In genomic region chr22:32531228-32531627, GRCh38 we compare ENCODE assay signal across 18 cellular contexts. TPM values are rescaled to one million over a fixed set of nuclear protein-coding genes. Genes with fewer than 3 reads are reported as not detected.
DNase-seq lines count a peak whose midpoint lies in the region; ATAC-seq and TF ChIP-seq lines count a peak whose summit lies in the region.
"Had no signal": no experiment of that assay in that cellular context is flagged by ENCODE, and none has a peak within 500 bp of the region (broad histone marks: within the 10 kb centered on the region; RNA-seq: fewer than 3 reads in every experiment).

No MANE protein-coding gene starts in this region.

- in situ Hi-C loops in GM23248 (cut with MboI), result no loop called here

- H3K36me3 ChIP-seq in GM23248 (ENCODE audit: low read depth) (no peaks in the 10 kb centered on the region), stomach (no peaks in the 10 kb centered on the region)

- H3K4me3 ChIP-seq in GM23248 (no peak overlapping the region), fibroblast of mammary gland (ENCODE audit: control insufficient read depth, low read depth, low read length) (no peak overlapping the region), stomach (no peak overlapping the region)
- H3K4me3 ChIP-seq: PC-9 had no signal

- H3K27me3 Mint-ChIP-seq in mesothelial cell of epicardium (ENCODE audit: low read depth), result peaks cover 4% of the 10 kb centered on the region

- intact Hi-C loops in stomach (cut with DNase I; ENCODE audit: low total_unique reads), result loop anchor here (10.0 kb wide), 2 partner anchors 104 to 264 kb away; no protein-coding TSS in a partner anchor

- peaks cover 29% of the 10 kb centered on the region for H3K4me1 Mint-ChIP-seq in mesothelial cell of epicardium
- H3K4me1 Mint-ChIP-seq: immature natural killer cell had no signal

- 46 to 48% methylated on average over 7 of the region's 7 CpGs for WGBS in GM23248 (ENCODE audit: low coverage in 1 of 2, low lambda C conversion rate in 2 of 2, missing lambda C conversion rate in 2 of 2), 2 experiments
- 56 to 74% (median 69%) methylated on average over 7 of the region's 7 CpGs for WGBS in stomach, 5 donors

- H3K9me3 ChIP-seq in GM23248 (ENCODE audit: low read depth) (no peaks in the 10 kb centered on the region), stomach (no peaks in the 10 kb centered on the region)

- H4K20me1 ChIP-seq in GM23248 (ENCODE audit: insufficient read depth), result no peaks in the 10 kb centered on the region

- H3K27me3 ChIP-seq in GM23248 (replicated peaks; ENCODE audit: insufficient read depth), result no peaks in the 10 kb centered on the region
- H3K27me3 ChIP-seq in stomach, result peaks cover 0 to 26% (median 0%) of the 10 kb centered on the region in 3 donors

- no peak for TF ChIP-seq EP300 in stomach (IDR thresholded peaks at IDR 0.05)

- H3K4me2 ChIP-seq in GM23248 (ENCODE audit: unreplicated experiment), result peak overlapping the region; percentile 48
- H3K4me2 ChIP-seq: PC-9 had no signal

- H3K9me2 ChIP-seq in GM23248 (ENCODE audit: insufficient read depth), result no peaks in the 10 kb centered on the region

- H2AFZ ChIP-seq in GM23248, result peak overlapping the region; percentile 18; the same call in 1 of the 2 replicates
- H2AFZ ChIP-seq: PC-9 had no signal

- peak overlapping the region; percentile 61 for H3K9ac ChIP-seq in GM23248

- no peaks in the 10 kb centered on the region for H3K36me3 Mint-ChIP-seq in mesothelial cell of epicardium
- H3K36me3 Mint-ChIP-seq: activated naive CD8-positive, alpha-beta T cell; immature natural killer cell; naive B cell had no signal

- no peak for TF ChIP-seq CTCF in fibroblast of mammary gland (conservative IDR thresholded peaks at IDR 0.05; ENCODE audit: control insufficient read depth, insufficient read depth, low read depth, low read length)
- TF ChIP-seq CTCF in mesothelial cell of epicardium (IDR thresholded peaks at IDR 0.05; ENCODE audit: unreplicated experiment), result no peak
- TF ChIP-seq CTCF in stomach (IDR thresholded peaks at IDR 0.05), result no peak

- H3K27ac Mint-ChIP-seq in mesothelial cell of epicardium, result peak overlapping the region; percentile 75
- H3K27ac Mint-ChIP-seq: activated naive CD8-positive, alpha-beta T cell; immature natural killer cell had no signal

- DNase-seq in GM23248 (peak; percentile 33), fibroblast of mammary gland (ENCODE audit: low read depth) (peak; percentile 34), mesothelial cell of epicardium (ENCODE audit: low spot score in 2 of 2, unreplicated experiment in 2 of 2) (no peak), stomach (no peak), H4 (ENCODE audit: low spot score) (no peak)
- DNase-seq in activated CD4-positive, alpha-beta T cell treated with anti-CD3 and anti-CD28 coated beads for 48 hours, result no peak
- DNase-seq: activated CD4-positive, CD25-positive, alpha-beta regulatory T cell; activated CD8-positive, alpha-beta memory T cell treated with anti-CD3 and anti-CD28 coated beads, Interleukin-2, amount 50 U/mL, for 48 hours; AML-193; immature natural killer cell; naive B cell; NCI-H1436; NCI-H510A; PC-9; SW 1271 had no signal

- ATAC-seq in GM21447 (IDR thresholded peaks at IDR 0.05; ENCODE audit: unreplicated experiment) (no peak), HG03354 (IDR thresholded peaks at IDR 0.05; ENCODE audit: poor library complexity, severe bottlenecking, unreplicated experiment) (no peak)

- H3K4me1 ChIP-seq in GM23248 (ENCODE audit: insufficient read depth), result peaks cover 46% of the 10 kb centered on the region
- peaks cover 25 to 44% (median 33%) of the 10 kb centered on the region in 4 donors for H3K4me1 ChIP-seq in stomach

- no peak overlapping the region for H3K4me3 Mint-ChIP-seq in mesothelial cell of epicardium
- H3K4me3 Mint-ChIP-seq: activated naive CD8-positive, alpha-beta T cell; immature natural killer cell; naive B cell had no signal

- TF ChIP-seq POLR2A in stomach (IDR thresholded peaks at IDR 0.05), result no peak

- H3K27ac ChIP-seq in GM23248 (peak overlapping the region; percentile 53), stomach (peak overlapping the region; percentile 31 to 75 (median 61))
- H3K27ac ChIP-seq: PC-9 had no signal

- H3K9me3 Mint-ChIP-seq in mesothelial cell of epicardium, result no peaks in the 10 kb centered on the region
- H3K9me3 Mint-ChIP-seq: immature natural killer cell, naive B cell had no signal

- H3F3A ChIP-seq in GM23248 (ENCODE audit: insufficient read depth), result peaks cover 10% of the 10 kb centered on the region; the same call in 1 of the 2 replicates

- H3K79me2 ChIP-seq in GM23248 (ENCODE audit: insufficient read depth), result no peaks in the 10 kb centered on the region

RNA-seq across cellular contexts. Expression of gene FBXO7, which starts 56.6 kb away (rescaled TPM):
- 82.3 and 89.2 TPM in 2 replicates for total RNA-seq in GM23248 (2014; rRNA removed; shearing (Covaris generic))
- polyA plus RNA-seq in GM23248 (2016; fragmentation: Nextera tagmentation; extraction: Ambion mirVana), result 93.3 and 94.2 TPM in 2 replicates
- 79.0 to 86.7 TPM (median 82.8 TPM) in 3 replicates for total RNA-seq in mesothelial cell of epicardium
- 100 to 1,000 TPM in 1 of 5 donors, 10 to 100 TPM in 4; 44.9 to 132 (median 66.9) TPM for total RNA-seq in stomach
- 10 to 100 TPM; 53.5 to 86.6 (median 64.9) TPM for polyA plus RNA-seq in stomach
- 83.2 and 106 TPM in 2 replicates for total RNA-seq in H4 (2014; rRNA removed; shearing (Covaris generic))

Comparison
In these comparisons a context has a peak if more than half of its experiments do, and no peak if none do; other contexts are left out.
1. DNase-seq: peak in GM23248 (single experiment) and fibroblast of mammary gland (single experiment); none in mesothelial cell of epicardium (0 of 2), stomach (single experiment), H4 (single experiment) and activated CD4-positive, alpha-beta T cell treated with anti-CD3 and anti-CD28 coated beads for 48 hours (single experiment).